In the genomic region with DNA sequence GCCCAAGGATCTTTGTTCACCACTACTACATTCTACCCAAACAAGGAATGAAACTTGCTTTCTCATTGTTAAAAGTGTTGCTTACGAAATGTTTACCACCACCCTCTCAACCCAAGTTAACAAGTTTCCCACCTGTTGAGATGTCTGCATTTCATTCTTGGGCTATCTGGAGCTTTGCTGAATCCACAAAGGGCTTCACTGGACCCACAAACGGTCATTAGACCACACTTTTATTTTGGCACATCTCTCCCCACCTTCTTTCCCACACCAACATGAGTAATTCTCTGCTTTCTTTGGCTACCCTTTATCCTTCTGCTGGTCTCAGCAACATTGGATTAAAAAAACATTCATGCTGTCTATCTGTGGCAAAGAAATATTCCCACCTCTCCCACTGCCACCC, we compare ENCODE assay signal across 32 cellular contexts.
"Had no signal": no experiment of that assay in that cellular context is flagged by ENCODE, and none has a peak within 500 bp of the region (broad histone marks: within the 10 kb centered on the region; RNA-seq: fewer than 3 reads in every experiment).

No MANE protein-coding gene starts in this region.

- H3K4me1 ChIP-seq: breast epithelium, prostate gland, suprapubic skin, tibial artery, upper lobe of right lung had no signal

- FAIRE-seq: colon, frontal cortex, islet of Langerhans, pancreas, small intestine had no signal

- H3K36me3 Mint-ChIP-seq: activated naive CD4-positive, alpha-beta T cell treated with anti-CD3 and anti-CD28 coated beads, Interleukin-2, amount 10 ng/mL, durations not matched to agents 7 days and 5 days; naive B cell; stimulated activated memory B cell treated with anti-CD40 and anti-IgM and Interleukin-4, amounts not matched to agents 10 μg/mL and 1 μg/mL and 100 μg/mL, for 72 hours had no signal

- H3K4me3 Mint-ChIP-seq: activated CD4-positive, alpha-beta memory T cell treated with anti-CD3 and anti-CD28 coated beads, Interleukin-2, amount 10 ng/mL, durations not matched to agents 7 days and 5 days; activated CD4-positive, alpha-beta T cell treated with anti-CD3 and anti-CD28 coated beads, Interleukin-2, amount 10 ng/mL, durations not matched to agents 7 days and 5 days; activated naive CD4-positive, alpha-beta T cell treated with anti-CD3 and anti-CD28 coated beads, Interleukin-2, amount 10 ng/mL, durations not matched to agents 7 days and 5 days; activated T-cell treated with anti-CD3 and anti-CD28 coated beads, Interleukin-2, amount 50 U/mL, for 24 hours; naive B cell; nephron progenitor cell; stimulated activated memory B cell treated with anti-CD40 and anti-IgM and Interleukin-4, amounts not matched to agents 10 μg/mL and 1 μg/mL and 100 μg/mL, for 72 hours had no signal

- H3K9me3 ChIP-seq: breast epithelium, left ventricle myocardium inferior, pancreas, prostate gland, stomach, suprapubic skin, tibial artery, upper lobe of right lung had no signal

- H3K27me3 ChIP-seq: breast epithelium, pancreas, stomach, suprapubic skin, tibial artery, upper lobe of right lung had no signal

- H3K36me3 ChIP-seq: breast epithelium, left ventricle myocardium inferior, pancreas, prostate gland, stomach, suprapubic skin, tibial artery, upper lobe of right lung had no signal

- H3K4me1 Mint-ChIP-seq: activated CD4-positive, alpha-beta memory T cell treated with anti-CD3 and anti-CD28 coated beads, Interleukin-2, amount 10 ng/mL, durations not matched to agents 7 days and 5 days; activated CD4-positive, alpha-beta T cell treated with anti-CD3 and anti-CD28 coated beads, Interleukin-2, amount 10 ng/mL, durations not matched to agents 7 days and 5 days; activated naive CD4-positive, alpha-beta T cell treated with anti-CD3 and anti-CD28 coated beads, Interleukin-2, amount 10 ng/mL, durations not matched to agents 7 days and 5 days; naive B cell; stimulated activated memory B cell treated with anti-CD40 and anti-IgM and Interleukin-4, amounts not matched to agents 10 μg/mL and 1 μg/mL and 100 μg/mL, for 72 hours had no signal

- H3K27ac Mint-ChIP-seq: activated CD4-positive, alpha-beta memory T cell treated with anti-CD3 and anti-CD28 coated beads, Interleukin-2, amount 10 ng/mL, durations not matched to agents 7 days and 5 days; activated CD4-positive, alpha-beta T cell treated with anti-CD3 and anti-CD28 coated beads, Interleukin-2, amount 10 ng/mL, durations not matched to agents 7 days and 5 days; activated naive CD4-positive, alpha-beta T cell treated with anti-CD3 and anti-CD28 coated beads, Interleukin-2, amount 10 ng/mL, durations not matched to agents 7 days and 5 days; activated T-cell treated with anti-CD3 and anti-CD28 coated beads, Interleukin-2, amount 50 U/mL, for 24 hours; nephron progenitor cell; stimulated activated memory B cell treated with anti-CD40 and anti-IgM and Interleukin-4, amounts not matched to agents 10 μg/mL and 1 μg/mL and 100 μg/mL, for 72 hours had no signal

- ATAC-seq: pancreas; sciatic nerve; stimulated activated memory B cell treated with anti-CD40 and anti-IgM and Interleukin-4, amounts not matched to agents 10 μg/mL and 1 μg/mL and 100 μg/mL, for 72 hours; upper lobe of right lung had no signal

- DNase-seq: activated CD4-positive, alpha-beta memory T cell treated with anti-CD3 and anti-CD28 coated beads, Interleukin-2, amount 10 ng/mL, durations not matched to agents 7 days and 5 days; activated CD4-positive, alpha-beta T cell treated with anti-CD3 and anti-CD28 coated beads for 1 hour; activated CD4-positive, alpha-beta T cell treated with anti-CD3 and anti-CD28 coated beads, Interleukin-2, amount 10 ng/mL, durations not matched to agents 7 days and 5 days; activated CD8-positive, alpha-beta memory T cell treated with anti-CD3 and anti-CD28 coated beads, Interleukin-2, amount 50 U/mL, for 48 hours; activated gamma-delta T cell; activated naive CD4-positive, alpha-beta T cell treated with anti-CD3 and anti-CD28 coated beads, Interleukin-2, amount 10 ng/mL, durations not matched to agents 7 days and 5 days; activated T-cell treated with anti-CD3 and anti-CD28 coated beads, Interleukin-2, amount 50 U/mL, for 24 hours; amniotic stem cell; dermis blood vessel endothelial cell; effector CD8-positive, alpha-beta T cell; left ventricle myocardium inferior; naive B cell; nephron progenitor cell; nucleus accumbens; pancreas; retina; small intestine; stimulated activated CD4-positive, alpha-beta T cell treated with anti-CD3 and anti-CD28 coated beads, Interleukin-1b, Interleukin-23, amount 100 ng/mL, for 48 hours; stimulated activated CD4-positive, alpha-beta T cell treated with anti-CD3 and anti-CD28 coated beads, Interleukin-4, amount 100 ng/mL, for 4 hours; stimulated activated CD8-positive, alpha-beta memory T cell treated with anti-CD3 and anti-CD28 coated beads, Interleukin-4, amount 100 ng/mL, for 48 hours; stomach; T-helper 2 cell; tibial artery; upper lobe of right lung had no signal

- H3K27me3 Mint-ChIP-seq: activated CD4-positive, alpha-beta memory T cell treated with anti-CD3 and anti-CD28 coated beads, Interleukin-2, amount 10 ng/mL, durations not matched to agents 7 days and 5 days; activated CD4-positive, alpha-beta T cell treated with anti-CD3 and anti-CD28 coated beads, Interleukin-2, amount 10 ng/mL, durations not matched to agents 7 days and 5 days; activated naive CD4-positive, alpha-beta T cell treated with anti-CD3 and anti-CD28 coated beads, Interleukin-2, amount 10 ng/mL, durations not matched to agents 7 days and 5 days; activated T-cell treated with anti-CD3 and anti-CD28 coated beads, Interleukin-2, amount 50 U/mL, for 24 hours; naive B cell; stimulated activated memory B cell treated with anti-CD40 and anti-IgM and Interleukin-4, amounts not matched to agents 10 μg/mL and 1 μg/mL and 100 μg/mL, for 72 hours had no signal

- H3K27ac ChIP-seq: breast epithelium, left ventricle myocardium inferior, pancreas, prostate gland, stomach, suprapubic skin, tibial artery, upper lobe of right lung had no signal

- H3K9me3 Mint-ChIP-seq: activated CD4-positive, alpha-beta memory T cell treated with anti-CD3 and anti-CD28 coated beads, Interleukin-2, amount 10 ng/mL, durations not matched to agents 7 days and 5 days; activated CD4-positive, alpha-beta T cell treated with anti-CD3 and anti-CD28 coated beads, Interleukin-2, amount 10 ng/mL, durations not matched to agents 7 days and 5 days; activated naive CD4-positive, alpha-beta T cell treated with anti-CD3 and anti-CD28 coated beads, Interleukin-2, amount 10 ng/mL, durations not matched to agents 7 days and 5 days; activated T-cell treated with anti-CD3 and anti-CD28 coated beads, Interleukin-2, amount 50 U/mL, for 24 hours; naive B cell; nephron progenitor cell; stimulated activated memory B cell treated with anti-CD40 and anti-IgM and Interleukin-4, amounts not matched to agents 10 μg/mL and 1 μg/mL and 100 μg/mL, for 72 hours had no signal

- H3K4me3 ChIP-seq: breast epithelium, left ventricle myocardium inferior, pancreas, prostate gland, stomach, suprapubic skin, tibial artery, upper lobe of right lung had no signal
